19 cellular contexts compared by ENCODE assay signal in the genomic region with DNA sequence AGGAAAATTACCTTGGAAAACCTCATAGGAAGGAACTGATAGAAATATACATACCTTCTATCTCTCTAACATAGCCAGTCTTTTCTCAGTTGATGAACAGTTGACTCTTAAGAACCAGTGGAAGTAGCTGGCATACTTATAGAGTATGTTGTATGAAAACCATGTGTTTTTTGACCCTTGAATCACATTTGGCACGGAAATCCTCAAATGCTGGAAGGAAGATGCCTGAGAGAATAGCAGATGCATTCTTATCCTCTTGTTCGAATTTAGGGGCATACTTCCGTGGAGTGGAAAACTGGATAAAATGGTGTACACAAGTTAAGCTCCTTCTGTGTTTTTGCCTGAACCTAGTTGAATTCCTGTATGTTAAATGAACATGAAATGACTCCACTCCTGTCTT.
DNase-seq lines count a peak whose midpoint lies in the region; ATAC-seq and TF ChIP-seq lines count a peak whose summit lies in the region.
"Had no signal": no experiment of that assay in that cellular context is flagged by ENCODE, and none has a peak within 500 bp of the region (broad histone marks: within the 10 kb centered on the region; RNA-seq: fewer than 3 reads in every experiment).

No MANE protein-coding gene starts in this region.

- CTCF ChIA-PET in activated CD4-positive, alpha-beta T cell treated with anti-CD3 and anti-CD28 coated beads for 36 hours (lab: Charles Lee) = no interaction called here

- no peaks in the 10 kb centered on the region for H3K9me3 Mint-ChIP-seq in osteocyte (ENCODE audit: unreplicated experiment)
- H3K9me3 Mint-ChIP-seq in activated CD4-positive, alpha-beta T cell treated with anti-CD3 and anti-CD28 coated beads for 36 hours (ENCODE audit: low read depth) = no peaks in the 10 kb centered on the region

- H3K27ac ChIP-seq in cardiac muscle cell = peak overlapping the region; percentile 85
- H3K27ac ChIP-seq: 22Rv1, BLaER1 had no signal

- intact Hi-C loops in Right ventricle myocardium superior (cut with DNase I) = no loop called here
- intact Hi-C loops in activated CD4-positive, alpha-beta T cell treated with anti-CD3 and anti-CD28 coated beads for 36 hours (cut with DNase I, micrococcal nuclease) = no loop called here

- no peak overlapping the region for H3K4me3 ChIP-seq in cardiac muscle cell
- no peak overlapping the region for H3K4me3 ChIP-seq in fibroblast of the aortic adventitia (ENCODE audit: low read depth, low read length)
- H3K4me3 ChIP-seq: BLaER1 had no signal

- H3K36me3 ChIP-seq in cardiac muscle cell = no peaks in the 10 kb centered on the region
- H3K36me3 ChIP-seq: BLaER1 had no signal

- peak overlapping the region; percentile 74 for H3K27ac Mint-ChIP-seq in osteocyte (ENCODE audit: unreplicated experiment)
- H3K27ac Mint-ChIP-seq in activated CD4-positive, alpha-beta T cell treated with anti-CD3 and anti-CD28 coated beads for 36 hours = no peak overlapping the region
- H3K27ac Mint-ChIP-seq: CD8-positive, alpha-beta memory T cell; HFFc6 had no signal

- peaks cover 3% of the 10 kb centered on the region for H3K36me3 Mint-ChIP-seq in osteocyte (ENCODE audit: unreplicated experiment)
- H3K36me3 Mint-ChIP-seq in activated CD4-positive, alpha-beta T cell treated with anti-CD3 and anti-CD28 coated beads for 36 hours (ENCODE audit: low read depth) = no peaks in the 10 kb centered on the region
- H3K36me3 Mint-ChIP-seq: CD8-positive, alpha-beta memory T cell had no signal

- POLR2A ChIA-PET in activated CD4-positive, alpha-beta T cell treated with anti-CD3 and anti-CD28 coated beads for 36 hours (lab: Charles Lee) = no interaction called here

- H3K27me3 Mint-ChIP-seq in osteocyte (ENCODE audit: unreplicated experiment) = no peaks in the 10 kb centered on the region
- H3K27me3 Mint-ChIP-seq in activated CD4-positive, alpha-beta T cell treated with anti-CD3 and anti-CD28 coated beads for 36 hours = no peaks in the 10 kb centered on the region
- H3K27me3 Mint-ChIP-seq: CD8-positive, alpha-beta memory T cell had no signal

- H3K9me3 ChIP-seq in cardiac muscle cell (ENCODE audit: low read depth) = no peaks in the 10 kb centered on the region
- H3K9me3 ChIP-seq: BLaER1 had no signal

- H3K4me1 ChIP-seq in cardiac muscle cell (ENCODE audit: low read depth) = peaks cover 41% of the 10 kb centered on the region
- H3K4me1 ChIP-seq: BLaER1 had no signal

- no peak for TF ChIP-seq CTCF in cardiac muscle cell (IDR thresholded peaks at IDR 0.05; ENCODE audit: low read depth, low read length)
- no peak for TF ChIP-seq CTCF in fibroblast of the aortic adventitia (IDR thresholded peaks at IDR 0.05; ENCODE audit: insufficient read depth, low read length)
- TF ChIP-seq CTCF in osteocyte (IDR thresholded peaks at IDR 0.05) = no peak

- no peak overlapping the region for H3K4me3 Mint-ChIP-seq in osteocyte (ENCODE audit: unreplicated experiment)
- no peak overlapping the region for H3K4me3 Mint-ChIP-seq in activated CD4-positive, alpha-beta T cell treated with anti-CD3 and anti-CD28 coated beads for 36 hours
- H3K4me3 Mint-ChIP-seq: CD8-positive, alpha-beta memory T cell; HFFc6 had no signal

- ATAC-seq in Right ventricle myocardium superior (ENCODE audit: poor library complexity) (no peak), HG02610 (IDR thresholded peaks at IDR 0.05; ENCODE audit: unreplicated experiment) (no peak), GM19351 (IDR thresholded peaks at IDR 0.05; ENCODE audit: unreplicated experiment) (no peak)
- ATAC-seq in activated CD4-positive, alpha-beta T cell treated with anti-CD3 and anti-CD28 coated beads for 36 hours = no peak

- DNase-seq in cardiac muscle cell (ENCODE audit: low read depth in 1 of 2, low spot score in 1 of 2) = no peak
- no peak for DNase-seq in Right ventricle myocardium superior
- peak; percentile 45 for DNase-seq in fibroblast of the aortic adventitia (ENCODE audit: low read depth)
- DNase-seq in osteocyte (ENCODE audit: extremely low spot score, unreplicated experiment) = no peak
- no peak for DNase-seq in activated naive CD4-positive, alpha-beta T cell (lab: John Stamatoyannopoulos, UW)
- DNase-seq in activated CD4-positive, alpha-beta T cell treated with anti-CD3 and anti-CD28 coated beads for 36 hours = no peak
- DNase-seq: CD8-positive, alpha-beta memory T cell; DMS 273 treated with DMSO at 0.1 percent for 48 hours; GOT3; HFFc6; Kasumi-1; NCI-H1930; NCI-H2171; NCI-H446 treated with DMSO at 0.1 percent for 48 hours; NCI-H774 had no signal

- H3K4me1 Mint-ChIP-seq in osteocyte (ENCODE audit: unreplicated experiment) = peaks cover 72% of the 10 kb centered on the region
- H3K4me1 Mint-ChIP-seq in activated CD4-positive, alpha-beta T cell treated with anti-CD3 and anti-CD28 coated beads for 36 hours = no peaks in the 10 kb centered on the region
- H3K4me1 Mint-ChIP-seq: CD8-positive, alpha-beta memory T cell had no signal

- no peaks in the 10 kb centered on the region for H3K27me3 ChIP-seq in cardiac muscle cell
- H3K27me3 ChIP-seq: BLaER1 had no signal
